In genomic region chr1:89072466-89073065, GRCh38 we compare ENCODE assay signal across 5 cellular contexts. TPM values are rescaled to one million over a fixed set of nuclear protein-coding genes. Genes with fewer than 3 reads are reported as not detected.
DNase-seq lines count a peak whose midpoint lies in the region; ATAC-seq, FAIRE-seq and TF ChIP-seq lines count a peak whose summit lies in the region.
"Not testable (repeated sequence)": the region's sequence is repeated elsewhere in the genome, so short reads cannot be mapped to it uniquely, and the experiment has no call there.

No MANE protein-coding gene starts in this region.

- in situ Hi-C loops in K562 (cut with MboI) = not testable (repeated sequence)

- not testable (repeated sequence) for H3K9ac ChIP-seq in K562 (ENCODE audit: insufficient read depth in 1 of 2, low read depth in 2 of 2, low read length in 2 of 2); liver (ENCODE audit: low read depth in 1 of 2, low read length in 2 of 2); parathyroid adenoma

- intact Hi-C loops in K562 (cut with micrococcal nuclease) = not testable (repeated sequence)

- H3K27ac ChIP-seq in K562 (ENCODE audit: extremely low read depth, low read depth, low read length); parathyroid adenoma: not testable (repeated sequence)
- peak overlapping the region; percentile 20 to 34 for H3K27ac ChIP-seq in liver (ENCODE audit: low read depth in 1 of 2, low read length in 2 of 2)

- not testable (repeated sequence) for BruUV-seq in K562 (replicated peaks; lab: Mats Ljungman, UMichigan)

- not testable (repeated sequence) for TF ChIP-seq CTCF in K562 (IDR thresholded peaks at IDR 0.05 in 2 of 3, conservative IDR thresholded peaks at IDR 0.05 in 1 of 3; ENCODE audit: insufficient read depth in 2 of 3, low read depth in 1 of 3, low read length in 3 of 3)
- TF ChIP-seq CTCF in liver (IDR thresholded peaks at IDR 0.05; ENCODE audit: low read depth, low read length, missing input control) = peak; percentile 18
- peak; percentile 19 for TF ChIP-seq CTCF in parathyroid adenoma (IDR thresholded peaks at IDR 0.05)

- not testable (repeated sequence) for H3K4me1 ChIP-seq in K562 (replicated peaks in 1 of 2; ENCODE audit: control insufficient read depth in 2 of 2, insufficient read depth in 2 of 2, low read length in 2 of 2); parathyroid adenoma
- H3K4me1 ChIP-seq in liver (ENCODE audit: control insufficient read depth in 4 of 4, insufficient read depth in 4 of 4, low read length in 3 of 4) = peaks cover 2 to 32% (median 12%) of the 10 kb centered on the region in 4 donors

- TF ChIP-seq RAD21 in K562 (CRISPR knock-in tag; conservative IDR thresholded peaks at IDR 0.05 in 1 of 2, IDR thresholded peaks at IDR 0.05 in 1 of 2) (peak; percentile 12 to 48; a peak in 2 of 4 replicates), liver (IDR thresholded peaks at IDR 0.05) (peak; percentile 64 to 65)

- not testable (repeated sequence) for ATAC-seq in K562
- peak; percentile 70 for ATAC-seq in left lobe of liver

- POLR2A ChIA-PET in K562 (lab: Yijun Ruan, JAX) = not testable (repeated sequence)

- H3K27me3 ChIP-seq in K562 (ENCODE audit: control insufficient read depth in 2 of 2, insufficient read depth in 2 of 2, low read length in 2 of 2); liver (ENCODE audit: control insufficient read depth in 4 of 4, insufficient read depth in 4 of 4, low read length in 3 of 4); parathyroid adenoma (ENCODE audit: control insufficient read depth, insufficient read depth, low read length): not testable (repeated sequence)

- H3K4me2 ChIP-seq in K562 (ENCODE audit: insufficient read depth, low read length); parathyroid adenoma (ENCODE audit: low read length): not testable (repeated sequence)

- DNase-seq in NCI-H524 (lab: John Stamatoyannopoulos, UW) = peak; percentile 14 to 64
- DNase-seq in K562 (ENCODE audit: extremely low read depth in 1 of 4, low spot score in 3 of 4) = not testable (repeated sequence)
- peak; percentile 50 for DNase-seq in left lobe of liver (ENCODE audit: low spot score)

- H3K79me2 ChIP-seq in K562 (ENCODE audit: control insufficient read depth, insufficient read depth, low read length); parathyroid adenoma: not testable (repeated sequence)

- FAIRE-seq in K562 (lab: Jason Lieb, UNC) = not testable (repeated sequence)

- TF ChIP-seq POLR2A in K562 (conservative IDR thresholded peaks at IDR 0.05) = not testable (repeated sequence)

- H2AFZ ChIP-seq in K562 (ENCODE audit: low read depth, low read length) = not testable (repeated sequence)
- H2AFZ ChIP-seq in parathyroid adenoma = peak overlapping the region; percentile 42

- H3K4me3 ChIP-seq in K562; liver (ENCODE audit: low read depth in 1 of 3, low read length in 3 of 3); parathyroid adenoma (ENCODE audit: low read depth, low read length): not testable (repeated sequence)

- not testable (repeated sequence) for TF ChIP-seq EP300 in K562 (IDR thresholded peaks at IDR 0.05; ENCODE audit: low read length)

- not testable (repeated sequence) for H3K9me3 ChIP-seq in K562 (replicated peaks; ENCODE audit: control insufficient read depth, insufficient read depth, low read depth, low read length); liver (ENCODE audit: control insufficient read depth in 4 of 4, low read length in 3 of 4); parathyroid adenoma (ENCODE audit: control insufficient read depth, low read length)

- not testable (repeated sequence) for H4K20me1 ChIP-seq in K562 (replicated peaks; ENCODE audit: control insufficient read depth, insufficient read depth, low read length)

- 0% methylated on average over 8 of the region's 8 CpGs for WGBS in K562 (ENCODE audit: insufficient coverage, low coverage, missing lambda C conversion rate)
- WGBS in liver = 67% methylated on average over 8 of the region's 8 CpGs

- H3K36me3 ChIP-seq in K562 (ENCODE audit: control insufficient read depth, insufficient read depth, low read length); liver (ENCODE audit: control insufficient read depth in 4 of 4, insufficient read depth in 3 of 4, low read depth in 1 of 4, low read length in 3 of 4); parathyroid adenoma (ENCODE audit: control insufficient read depth, insufficient read depth, low read length): not testable (repeated sequence)

- not testable (repeated sequence) for H3K9me1 ChIP-seq in K562 (ENCODE audit: control insufficient read depth, insufficient read depth, low read length)

- CTCF ChIA-PET in K562 (lab: Yijun Ruan, JAX; ENCODE audit: low intra/inter-chr PET ratio) = not testable (repeated sequence)

TF ChIP-seq in liver, 16 proteins besides CTCF, POLR2A, EP300 and RAD21 (continues in another document):
- TF ChIP-seq RXRA (IDR thresholded peaks at IDR 0.05) (peak in 1 of 2 donors; percentile 32), SP1 (IDR thresholded peaks at IDR 0.05) (peak; percentile 27)

RNA-seq across cellular contexts. Expression of gene GBP1, which starts 7.6 kb away (rescaled TPM):
- not detected in 2 replicates for total RNA-seq in K562 (2011; cell fraction: chromatin; rRNA removed; ENCODE audit: low replicate concordance)
- not detected in 2 replicates for total RNA-seq in K562 (2011; cell fraction: nucleolus; rRNA removed)
- not detected in 2 replicates for total RNA-seq in K562 (2011; cell fraction: nucleoplasm; rRNA removed)
- total RNA-seq in K562 (2014; rRNA removed) (not detected in 2 replicates), K562 (2014; rRNA removed; fragmentation: Illumina TruSeq; extraction: Trizol) (not detected in 2 replicates), K562 (2015; rRNA removed; fragmentation: Illumina TruSeq; extraction: Trizol) (not detected in 2 replicates), K562 (2021) (0.20 TPM in 1 of 2 replicates, not detected in the other), left lobe of liver (11.1 TPM), liver (10 to 100 TPM in 1 of 2 donors, 1 to 10 TPM in 1; 9.1 to 23.5 TPM)
- polyA plus RNA-seq in K562 (2011; rRNA removed) (not detected in 2 replicates), K562 (2014; fragmentation: Illumina TruSeq; extraction: Trizol) (not detected in 2 replicates), K562 (2014; fragmentation: Nextera tagmentation; extraction: Ambion mirVana) (not detected), K562 (2014; rRNA removed) (not detected in 2 replicates), liver (10 to 100 TPM; 16.6 to 72.6 TPM)
- not detected in 2 replicates for polyA plus RNA-seq in K562 (2011; cell fraction: cytosol; rRNA removed)
- not detected in 2 replicates for polyA plus RNA-seq in K562 (2011; cell fraction: nucleus; rRNA removed)
- polyA plus RNA-seq in K562 (2012) = not detected in 2 replicates
- polyA minus RNA-seq in K562 (2011; rRNA and poly(A)+ RNA removed) = not detected in 2 replicates
- polyA minus RNA-seq in K562 (2011; cell fraction: cytosol; rRNA and poly(A)+ RNA removed) = not detected in 2 replicates
- not detected in 2 replicates for polyA minus RNA-seq in K562 (2011; cell fraction: nucleus; rRNA and poly(A)+ RNA removed)

RNA-seq across cellular contexts. Expression of gene GBP3, which starts 49.9 kb away (rescaled TPM):
- not detected in 2 replicates for total RNA-seq in K562 (2011; cell fraction: chromatin; rRNA removed; ENCODE audit: low replicate concordance)
- total RNA-seq in K562 (2011; cell fraction: nucleolus; rRNA removed) = not detected in 2 replicates
- total RNA-seq in K562 (2011; cell fraction: nucleoplasm; rRNA removed) = not detected in 2 replicates
- total RNA-seq in K562 (2014; rRNA removed) (not detected in 2 replicates), K562 (2014; rRNA removed; fragmentation: Illumina TruSeq; extraction: Trizol) (0.11 TPM in 1 of 2 replicates, not detected in the other), K562 (2015; rRNA removed; fragmentation: Illumina TruSeq; extraction: Trizol) (0.14 TPM in 1 of 2 replicates, not detected in the other), K562 (2021) (0.22 TPM in 1 of 2 replicates, not detected in the other), left lobe of liver (4.3 TPM), liver (1 to 10 TPM; 2.0 to 8.8 TPM)
- polyA plus RNA-seq in K562 (2011; rRNA removed) (0.05 and 0.11 TPM in 2 replicates), K562 (2014; fragmentation: Illumina TruSeq; extraction: Trizol) (0.07 TPM in 1 of 2 replicates, not detected in the other), K562 (2014; fragmentation: Nextera tagmentation; extraction: Ambion mirVana) (under 1 TPM in 1 of 2 experiments, not detected in 1; 0.07 TPM), K562 (2014; rRNA removed) (not detected in 2 replicates), liver (1 to 10 TPM; 3.8 to 5.1 TPM)
- 0.04 TPM in 1 of 2 replicates, not detected in the other for polyA plus RNA-seq in K562 (2011; cell fraction: cytosol; rRNA removed)
- polyA plus RNA-seq in K562 (2011; cell fraction: nucleus; rRNA removed) = 0.18 TPM in 1 of 2 replicates, not detected in the other
- polyA plus RNA-seq in K562 (2012) = 0.04 and 0.43 TPM in 2 replicates
- 0.51 TPM in 1 of 2 replicates, not detected in the other for polyA minus RNA-seq in K562 (2011; rRNA and poly(A)+ RNA removed)
- polyA minus RNA-seq in K562 (2011; cell fraction: cytosol; rRNA and poly(A)+ RNA removed) = not detected in 2 replicates
- polyA minus RNA-seq in K562 (2011; cell fraction: nucleus; rRNA and poly(A)+ RNA removed) = not detected in 2 replicates

RNA-seq across cellular contexts. Expression of gene GBP2, which starts 53.3 kb away (rescaled TPM):
- 0.21 and 0.55 TPM in 2 replicates for total RNA-seq in K562 (2011; cell fraction: chromatin; rRNA removed; ENCODE audit: low replicate concordance)
- total RNA-seq in K562 (2011; cell fraction: nucleolus; rRNA removed) = 0.17 TPM in 1 of 2 replicates, not detected in the other
- 0.23 TPM in 1 of 2 replicates, not detected in the other for total RNA-seq in K562 (2011; cell fraction: nucleoplasm; rRNA removed)
- total RNA-seq in K562 (2014; rRNA removed) (0.45 and 0.73 TPM in 2 replicates), K562 (2014; rRNA removed; fragmentation: Illumina TruSeq; extraction: Trizol) (0.69 and 1.1 TPM in 2 replicates), K562 (2015; rRNA removed; fragmentation: Illumina TruSeq; extraction: Trizol) (2.0 and 2.2 TPM in 2 replicates), K562 (2021) (0.71 and 1.1 TPM in 2 replicates), left lobe of liver (7.8 TPM), liver (10 to 100 TPM in 1 of 2 donors, 1 to 10 TPM in 1; 7.4 to 18.2 TPM)
- polyA plus RNA-seq in K562 (2011; rRNA removed) (0.45 and 2.2 TPM in 2 replicates), K562 (2014; fragmentation: Illumina TruSeq; extraction: Trizol) (0.98 and 1.0 TPM in 2 replicates), K562 (2014; fragmentation: Nextera tagmentation; extraction: Ambion mirVana) (under 1 TPM; 0.63 to 0.84 TPM), K562 (2014; rRNA removed) (0.58 and 1.7 TPM in 2 replicates), liver (10 to 100 TPM; 10.4 to 17.9 TPM)
- 0.21 and 1.7 TPM in 2 replicates for polyA plus RNA-seq in K562 (2011; cell fraction: cytosol; rRNA removed)
- 0.57 and 2.3 TPM in 2 replicates for polyA plus RNA-seq in K562 (2011; cell fraction: nucleus; rRNA removed)
- 1.7 and 7.3 TPM in 2 replicates for polyA plus RNA-seq in K562 (2012)
- 0.49 and 2.9 TPM in 2 replicates for polyA minus RNA-seq in K562 (2011; rRNA and poly(A)+ RNA removed)
- polyA minus RNA-seq in K562 (2011; cell fraction: cytosol; rRNA and poly(A)+ RNA removed) = 1.0 TPM in 1 of 2 replicates, not detected in the other
- 0.27 and 1.8 TPM in 2 replicates for polyA minus RNA-seq in K562 (2011; cell fraction: nucleus; rRNA and poly(A)+ RNA removed)

Comparison
In these comparisons a context has a peak if more than half of its experiments do, and no peak if none do; other contexts are left out.
1. RNA of gene GBP1, which starts 7.6 kb away (total RNA-seq): 9.1 to 23.5 TPM in liver and 11.1 TPM in left lobe of liver (single experiment); 0.20 TPM in K562; every median in the first group is over 4 times any median in the second.